In the genomic region with DNA sequence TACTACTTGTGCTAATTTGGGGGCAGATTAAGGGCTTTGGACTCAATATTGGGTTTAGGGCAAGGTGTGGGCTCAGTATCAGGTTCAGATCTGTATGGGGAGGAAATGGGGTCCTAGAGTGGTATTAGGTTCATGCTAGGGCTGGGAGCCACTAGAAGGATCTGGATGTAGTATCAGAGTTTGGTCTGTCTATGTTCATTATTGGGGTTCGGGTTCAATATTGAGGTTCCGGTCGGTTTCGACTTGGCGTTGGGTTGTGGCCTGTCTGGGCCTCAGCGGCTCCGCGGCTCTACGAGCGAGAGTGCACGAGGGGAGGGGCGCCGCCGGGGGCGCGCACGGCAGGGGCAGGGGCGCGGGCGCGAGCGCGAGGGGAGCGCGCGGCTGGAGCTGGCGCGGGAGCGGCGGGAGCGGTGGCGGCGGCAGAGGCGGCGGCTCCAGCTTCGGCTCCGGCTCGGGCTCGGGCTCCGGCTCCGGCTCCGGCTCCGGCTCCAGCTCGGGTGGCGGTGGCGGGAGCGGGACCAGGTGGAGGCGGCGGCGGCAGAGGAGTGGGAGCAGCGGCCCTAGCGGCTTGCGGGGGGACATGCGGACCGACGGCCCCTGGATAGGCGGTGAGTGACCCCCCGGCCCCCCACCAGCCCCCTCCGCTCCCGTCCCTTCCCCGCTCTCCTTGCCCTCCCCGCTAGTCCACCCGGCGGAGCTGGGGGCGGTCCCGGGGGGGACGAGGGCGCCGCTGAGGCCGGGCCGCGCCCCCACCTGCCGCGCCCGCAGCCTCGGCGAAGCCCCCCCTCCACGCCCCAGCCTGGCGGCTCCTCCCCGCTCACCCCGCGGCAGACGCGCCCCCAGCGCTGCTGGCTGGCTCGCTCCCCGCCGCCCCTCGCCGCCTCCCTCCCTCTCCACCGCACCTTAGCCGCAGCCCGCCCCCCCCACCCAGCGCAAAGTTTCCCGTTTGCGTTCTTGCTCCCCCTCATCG, we compare ENCODE assay signal across 8 cellular contexts. TPM values are rescaled to one million over a fixed set of nuclear protein-coding genes. Genes with fewer than 3 reads are reported as not detected.
DNase-seq lines count a peak whose midpoint lies in the region; ATAC-seq and TF ChIP-seq lines count a peak whose summit lies in the region.

Gene PTPRF (plus strand): TSS at position 401 of the 970 bp plus-strand sequence. CDS start 14,193 bp downstream, outside the sequence.

- ATAC-seq in Right ventricle myocardium superior (ENCODE audit: poor library complexity) = peak; percentile 69
- ATAC-seq in GM18873 (IDR thresholded peaks at IDR 0.05; ENCODE audit: low FRiP score, unreplicated experiment) = no peak
- no peak for ATAC-seq in HG03139 (IDR thresholded peaks at IDR 0.05; ENCODE audit: unreplicated experiment)

- POLR2A ChIA-PET in A673 (lab: Charles Lee; ENCODE audit: low non-redundant PET) = interaction anchor here (0.6 kb wide), 1 partner anchor 231 kb away, joined by 4 read pairs; no protein-coding TSS in a partner anchor

- H3K27ac ChIP-seq in A673 (ENCODE audit: low read depth, low read length, poor library complexity, severe bottlenecking) = peak within 1 kb of the TSS; percentile 24

- H3K4me1 ChIP-seq in A673 (ENCODE audit: insufficient read depth, low read length, poor library complexity, severe bottlenecking) (peaks cover 17% of the 10 kb centered on the region), adipocyte (ENCODE audit: control insufficient read depth, insufficient read depth, low read length) (peaks cover 13% of the 10 kb centered on the region)

- H3K36me3 ChIP-seq in A673 (ENCODE audit: insufficient read depth, low read length, poor library complexity, severe bottlenecking) (no peaks in the 10 kb centered on the region), adipocyte (ENCODE audit: control insufficient read depth, insufficient read depth, low read length, severe bottlenecking) (no peaks in the 10 kb centered on the region)

- intact Hi-C loops in A673 (cut with micrococcal nuclease; ENCODE audit: unreplicated experiment) (no loop called here), Right ventricle myocardium superior (cut with DNase I) (loop anchor here (10.0 kb wide), 1 partner anchor 124 kb away; the partner anchor contains the start of gene KDM4A)

- peak; percentile 80 for DNase-seq in A673 (ENCODE audit: low spot score)
- DNase-seq in GM20000 (ENCODE audit: low spot score) = peak; percentile 70
- peak; percentile 47 for DNase-seq in NCI-H82 treated with DMSO at 0.1 percent for 48 hours (lab: John Stamatoyannopoulos, UW; ENCODE audit: unreplicated experiment)
- peak; percentile 86 for DNase-seq in adipocyte (ENCODE audit: low read depth)
- DNase-seq in Right ventricle myocardium superior = peak; percentile 74
- DNase-seq in occipital lobe (lab: John Stamatoyannopoulos, UW) = peak; percentile 45

- TF ChIP-seq CTCF in A673 (conservative IDR thresholded peaks at IDR 0.05; ENCODE audit: low read depth, low read length) (no peak), GM20000 (IDR thresholded peaks at IDR 0.05; ENCODE audit: extremely low read depth, missing control alignments) (no peak)

- H3K9ac ChIP-seq in adipocyte (ENCODE audit: low read length) = peak within 1 kb of the TSS; percentile 89

- H3K4me3 ChIP-seq in A673 (ENCODE audit: low read depth, low read length, poor library complexity, severe bottlenecking) (peak within 1 kb of the TSS; percentile 63), adipocyte (ENCODE audit: low read length) (peak within 1 kb of the TSS; percentile 85)

- H3K27me3 ChIP-seq in A673 (replicated peaks; ENCODE audit: insufficient read depth, low read depth, low read length, poor library complexity) (no peaks in the 10 kb centered on the region), adipocyte (replicated peaks; ENCODE audit: control insufficient read depth, insufficient read depth, low read length) (no peaks in the 10 kb centered on the region)

- CTCF ChIA-PET in A673 (lab: Charles Lee) = interaction anchor here (1.3 to 1.8 kb wide), 2 partner anchors 404 to 518 kb away, joined by 5 to 8 read pairs; no protein-coding TSS in a partner anchor

- no TSS peak for BruUV-seq in A673 (replicated peaks; lab: Mats Ljungman, UMichigan)

- no peaks in the 10 kb centered on the region for H3K9me3 ChIP-seq in A673 (ENCODE audit: low read depth, low read length, poor library complexity, severe bottlenecking)
- H3K9me3 ChIP-seq in adipocyte (ENCODE audit: control insufficient read depth, low read length) = no peaks in the 10 kb centered on the region

RNA-seq across cellular contexts. Expression of gene PTPRF, which starts in this region (rescaled TPM):
- total RNA-seq in A673 (2021) = 110 and 118 TPM in 2 replicates
- 4.2 TPM for total RNA-seq in Right ventricle myocardium superior
- total RNA-seq in occipital lobe = 37.6 TPM
